18 cellular contexts compared by ENCODE assay signal in the genomic region with DNA sequence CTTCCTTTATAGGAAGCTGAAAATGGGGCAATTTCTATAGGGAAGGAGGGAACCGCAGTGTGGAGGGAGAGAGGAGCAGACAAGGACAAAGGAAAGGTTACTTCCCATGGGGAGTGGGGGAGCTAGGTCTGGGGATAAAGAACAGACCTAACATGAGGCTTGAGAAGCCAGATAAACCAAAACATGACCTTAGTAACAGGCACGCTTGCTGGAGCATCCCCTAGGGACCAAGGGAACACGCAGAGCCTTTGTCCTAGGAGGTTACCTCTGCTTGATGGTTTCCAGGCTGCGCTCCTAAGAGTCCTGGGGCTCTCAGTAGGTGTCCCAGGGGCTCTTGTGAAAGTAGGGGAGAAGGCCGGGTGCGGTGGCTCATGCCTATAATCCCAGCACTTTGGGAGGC.
DNase-seq lines count a peak whose midpoint lies in the region; ATAC-seq and TF ChIP-seq lines count a peak whose summit lies in the region.
"Had no signal": no experiment of that assay in that cellular context is flagged by ENCODE, and none has a peak within 500 bp of the region (broad histone marks: within the 10 kb centered on the region; RNA-seq: fewer than 3 reads in every experiment).

No MANE protein-coding gene starts in this region.

- H2BK12ac ChIP-seq in mesenchymal stem cell (ENCODE audit: low read length in 2 of 2) = no peak overlapping the region

- H3K4ac ChIP-seq in mesenchymal stem cell (ENCODE audit: low read depth in 1 of 2, low read length in 2 of 2) = no peak overlapping the region

- peak overlapping the region; percentile 8 for H4K91ac ChIP-seq in mesenchymal stem cell (ENCODE audit: low read length)

- H3K27ac ChIP-seq in SJCRH30 (no peak overlapping the region), mesenchymal stem cell (ENCODE audit: low read length, poor library complexity, severe bottlenecking) (no peak overlapping the region), OCI-LY7 (ENCODE audit: low read depth, low read length, poor library complexity, severe bottlenecking) (no peak overlapping the region)
- H3K27ac ChIP-seq: BLaER1, C4-2B, GM23248 had no signal

- no peak overlapping the region for H3K4me3 ChIP-seq in NB4 (ENCODE audit: low read depth, low read length)
- no peak overlapping the region for H3K4me3 ChIP-seq in SJCRH30
- H3K4me3 ChIP-seq in mesenchymal stem cell (ENCODE audit: insufficient read depth in 1 of 2, low read depth in 1 of 2, low read length in 2 of 2) = no peak overlapping the region
- H3K4me3 ChIP-seq in OCI-LY7 (ENCODE audit: low read depth, low read length, poor library complexity, severe bottlenecking) = no peak overlapping the region
- H3K4me3 ChIP-seq: BLaER1, GM23248 had no signal

- no peak overlapping the region for H2AK5ac ChIP-seq in mesenchymal stem cell (ENCODE audit: low read length, severe bottlenecking)

- no peak for TF ChIP-seq POLR2A in NB4 (IDR thresholded peaks at IDR 0.05; ENCODE audit: extremely low read depth, insufficient read length)

- no peak overlapping the region for H2BK5ac ChIP-seq in mesenchymal stem cell (ENCODE audit: low read depth, low read length, poor library complexity, severe bottlenecking)

- no peak overlapping the region for H3K18ac ChIP-seq in mesenchymal stem cell (ENCODE audit: low read depth in 1 of 2, low read length in 2 of 2)

- H3K4me1 ChIP-seq in SJCRH30 (no peaks in the 10 kb centered on the region), mesenchymal stem cell (ENCODE audit: control insufficient read depth, insufficient read depth, low read depth, low read length) (no peaks in the 10 kb centered on the region), OCI-LY7 (ENCODE audit: insufficient read depth, low read length, poor library complexity, severe bottlenecking) (no peaks in the 10 kb centered on the region)
- H3K4me1 ChIP-seq: Caco-2 had no signal

- H3K9me2 ChIP-seq in OCI-LY7 (ENCODE audit: insufficient read depth, low read length) = no peaks in the 10 kb centered on the region

- CTCF ChIA-PET in OCI-LY7 (lab: Charles Lee; ENCODE audit: unreplicated experiment) = no interaction called here

- H2BK120ac ChIP-seq in mesenchymal stem cell (ENCODE audit: low read depth, low read length) = no peak overlapping the region

- no peak for TF ChIP-seq CTCF in NB4 (IDR thresholded peaks at IDR 0.05; ENCODE audit: low read depth, low read length)
- TF ChIP-seq CTCF in OCI-LY7 (conservative IDR thresholded peaks at IDR 0.05; ENCODE audit: low read length) = no peak

- H3K79me2 ChIP-seq in OCI-LY7 (ENCODE audit: insufficient read depth, low read depth, low read length) = no peaks in the 10 kb centered on the region

- no TSS peak for BruUV-seq in OCI-LY7 (replicated peaks; lab: Mats Ljungman, UMichigan)

- no peak overlapping the region for H4K8ac ChIP-seq in mesenchymal stem cell (ENCODE audit: low read length)

- H3K27me3 ChIP-seq in SJCRH30 (no peaks in the 10 kb centered on the region), mesenchymal stem cell (ENCODE audit: control insufficient read depth in 1 of 2, insufficient read depth in 1 of 2, low read length in 2 of 2) (peaks cover 0 to 2% of the 10 kb centered on the region in 2 experiments)
- H3K27me3 ChIP-seq: BLaER1 had no signal

- peak; percentile 5 for DNase-seq in NB4 (ENCODE audit: low read depth)
- peak; percentile 48 for DNase-seq in NCI-H2107 (lab: John Stamatoyannopoulos, UW)
- DNase-seq in SJCRH30 = peak; percentile 4 to 14
- no peak for DNase-seq in mesenchymal stem cell
- no peak for DNase-seq in OCI-LY7 (ENCODE audit: low spot score)
- DNase-seq: Caco-2; CD4-positive, CD25-positive, alpha-beta regulatory T cell; CD8-positive, alpha-beta T cell; DMS153; DND-41; GDM1; GM23248; H9 had no signal

- H3K36me3 ChIP-seq in SJCRH30 (no peaks in the 10 kb centered on the region), mesenchymal stem cell (ENCODE audit: control insufficient read depth in 1 of 2, insufficient read depth in 2 of 2, low read depth in 1 of 2, low read length in 2 of 2) (no peaks in the 10 kb centered on the region), OCI-LY7 (ENCODE audit: insufficient read depth, low read length) (no peaks in the 10 kb centered on the region)
- H3K36me3 ChIP-seq: BLaER1 had no signal

- H3K9ac ChIP-seq in mesenchymal stem cell (ENCODE audit: low read length) = no peak overlapping the region
- H3K9ac ChIP-seq: BLaER1, GM23248 had no signal

- intact Hi-C loops in OCI-LY7 (cut with micrococcal nuclease; ENCODE audit: unreplicated experiment) = no loop called here

- no peaks in the 10 kb centered on the region for H3K79me1 ChIP-seq in mesenchymal stem cell (replicated peaks; ENCODE audit: low read length, poor library complexity, severe bottlenecking)

- ATAC-seq in GM19351 (IDR thresholded peaks at IDR 0.05; ENCODE audit: unreplicated experiment) (no peak), HG03025 (IDR thresholded peaks at IDR 0.05; ENCODE audit: low FRiP score, unreplicated experiment) (no peak)
- ATAC-seq: CD8-positive, alpha-beta T cell; HCT116 had no signal

- H3K4me2 ChIP-seq in mesenchymal stem cell (ENCODE audit: low read length, poor library complexity, severe bottlenecking) (no peak overlapping the region), OCI-LY7 (ENCODE audit: low read length) (no peak overlapping the region)
- H3K4me2 ChIP-seq: BLaER1 had no signal

- no peak overlapping the region for H2BK15ac ChIP-seq in mesenchymal stem cell (ENCODE audit: low read depth, poor library complexity, severe bottlenecking)

- no peak overlapping the region for H2AFZ ChIP-seq in mesenchymal stem cell (ENCODE audit: low read depth, low read length)
- H2AFZ ChIP-seq in OCI-LY7 (ENCODE audit: low read length) = no peak overlapping the region
- H2AFZ ChIP-seq: GM23248 had no signal

- POLR2A ChIA-PET in OCI-LY7 (lab: Charles Lee) = no interaction called here

- WGBS in mesenchymal stem cell = 80% methylated on average over 6 of the region's 6 CpGs

- no peaks in the 10 kb centered on the region for H4K20me1 ChIP-seq in OCI-LY7 (ENCODE audit: insufficient read depth, low read length)
- H4K20me1 ChIP-seq: BLaER1 had no signal

- H3K14ac ChIP-seq in mesenchymal stem cell (ENCODE audit: low read length in 2 of 2) = peak overlapping the region in 1 of 2 experiments; percentile 37

- H3K9me3 ChIP-seq in SJCRH30 (replicated peaks) (no peaks in the 10 kb centered on the region), mesenchymal stem cell (ENCODE audit: control insufficient read depth, low read length) (no peaks in the 10 kb centered on the region), OCI-LY7 (ENCODE audit: low read length) (no peaks in the 10 kb centered on the region)
- H3K9me3 ChIP-seq: BLaER1, Caco-2 had no signal

- no peak overlapping the region for H3K23ac ChIP-seq in mesenchymal stem cell (ENCODE audit: low read length in 2 of 2)

Comparison
In these comparisons a context has a peak if more than half of its experiments do, and no peak if none do; other contexts are left out.
1. DNase-seq: peak in NB4 (single experiment), NCI-H2107 (single experiment) and SJCRH30 (2 of 2); none in mesenchymal stem cell (single experiment) and OCI-LY7 (single experiment).